ENCODE assay signal across 23 cellular contexts in genomic region chr5:1784197-1785050, GRCh38. TPM values are rescaled to one million over a fixed set of nuclear protein-coding genes. Genes with fewer than 3 reads are reported as not detected.
DNase-seq lines count a peak whose midpoint lies in the region; TF ChIP-seq lines count a peak whose summit lies in the region.
"Had no signal": no experiment of that assay in that cellular context is flagged by ENCODE, and none has a peak within 500 bp of the region (broad histone marks: within the 10 kb centered on the region; RNA-seq: fewer than 3 reads in every experiment).

No MANE protein-coding gene starts in this region.

- H3K9me3 ChIP-seq in DOHH2 (ENCODE audit: control insufficient read depth, insufficient read depth, low read length) (no peaks in the 10 kb centered on the region), Karpas-422 (ENCODE audit: low read length) (no peaks in the 10 kb centered on the region), testis (no peaks in the 10 kb centered on the region)
- H3K9me3 ChIP-seq: esophagus squamous epithelium, SK-N-SH had no signal

- no peaks in the 10 kb centered on the region for H3K36me3 Mint-ChIP-seq in chondrocyte (ENCODE audit: low read depth)

- H3K36me3 ChIP-seq in DOHH2 (ENCODE audit: control insufficient read depth, low read length) (no peaks in the 10 kb centered on the region), Karpas-422 (ENCODE audit: insufficient read depth, low read length) (no peaks in the 10 kb centered on the region), testis (ENCODE audit: low read depth, missing control alignments) (no peaks in the 10 kb centered on the region)
- H3K36me3 ChIP-seq: esophagus squamous epithelium had no signal

- peaks cover 12% of the 10 kb centered on the region for H3K27me3 Mint-ChIP-seq in chondrocyte (ENCODE audit: low read depth)

- no peak overlapping the region for H3K27ac Mint-ChIP-seq in chondrocyte (ENCODE audit: unreplicated experiment)
- H3K27ac Mint-ChIP-seq: dendritic cell treated with granulocyte-macrophage colony-stimulating factor and Interleukin-4, amounts not matched to agents 40 ng/mL and 50 ng/mL, for 4 days had no signal

- H3K4me3 ChIP-seq in DOHH2 (ENCODE audit: low read length) (peak overlapping the region; percentile 77), Karpas-422 (ENCODE audit: low read length) (no peak overlapping the region), testis (no peak overlapping the region), coronary artery (no peak overlapping the region)
- H3K4me3 ChIP-seq: esophagus squamous epithelium, smooth muscle cell had no signal

- 88 to 89% methylated on average over 20 of the region's 20 CpGs for WGBS in testis, 2 donors

- H3K27me3 ChIP-seq in DOHH2 (ENCODE audit: control insufficient read depth, low read length) (no peaks in the 10 kb centered on the region), Karpas-422 (ENCODE audit: low read length) (no peaks in the 10 kb centered on the region), testis (no peaks in the 10 kb centered on the region)

- H3K9me3 Mint-ChIP-seq in chondrocyte (ENCODE audit: low read depth): no peaks in the 10 kb centered on the region
- H3K9me3 Mint-ChIP-seq: dendritic cell treated with granulocyte-macrophage colony-stimulating factor and Interleukin-4, amounts not matched to agents 40 ng/mL and 50 ng/mL, for 4 days had no signal

- H3K27ac ChIP-seq in DOHH2 (ENCODE audit: low read depth, low read length) (peak overlapping the region; percentile 86), Karpas-422 (ENCODE audit: low read length) (no peak overlapping the region), testis (no peak overlapping the region), coronary artery (no peak overlapping the region)
- H3K27ac ChIP-seq: C4-2B, esophagus squamous epithelium had no signal

- TF ChIP-seq POLR2A in testis (IDR thresholded peaks at IDR 0.05): no peak

- DNase-seq in Karpas-422 (no peak), chondrocyte (ENCODE audit: low spot score) (peak; percentile 73), posterior vena cava (ENCODE audit: low spot score) (peak; percentile 62), testis (no peak), GM13976 (ENCODE audit: low spot score) (no peak), coronary artery (ENCODE audit: low spot score) (no peak)
- DNase-seq: activated T-cell treated with anti-CD3 and anti-CD28 coated beads, Interleukin-2, amount 50 U/mL, for 1 hour; esophagus squamous epithelium; foreskin melanocyte; left cardiac atrium; mesenchymal stem cell; NCI-H1048; NCI-H1694; NCI-H510A; nucleus accumbens; SK-N-SH; stimulated activated CD4-positive, alpha-beta T cell treated with anti-CD3 and anti-CD28 coated beads, Interleukin-2, amount 100 ng/mL, for 24 hours; substantia nigra; T-helper 2 cell had no signal

- TF ChIP-seq CTCF in DOHH2 (IDR thresholded peaks at IDR 0.05; ENCODE audit: low read depth, low read length, poor library complexity, severe bottlenecking): no peak
- no peak for TF ChIP-seq CTCF in chondrocyte (IDR thresholded peaks at IDR 0.05)
- TF ChIP-seq CTCF in testis (IDR thresholded peaks at IDR 0.05): no peak
- TF ChIP-seq CTCF in GM13976 (IDR thresholded peaks at IDR 0.05; ENCODE audit: borderline replicate concordance, control extremely low read depth, extremely low read depth, insufficient read depth, missing control alignments): no peak
- TF ChIP-seq CTCF in coronary artery (IDR thresholded peaks at IDR 0.05): no peak

- no peaks in the 10 kb centered on the region for H4K20me1 ChIP-seq in DOHH2 (ENCODE audit: control insufficient read depth, insufficient read depth, low read depth, low read length)
- no peaks in the 10 kb centered on the region for H4K20me1 ChIP-seq in Karpas-422 (ENCODE audit: insufficient read depth, low read depth, low read length)

- no peak overlapping the region for H3K9ac ChIP-seq in Karpas-422 (ENCODE audit: low read length)
- H3K9ac ChIP-seq: SK-N-SH had no signal

- no peak overlapping the region for H3K4me3 Mint-ChIP-seq in chondrocyte (ENCODE audit: unreplicated experiment)
- H3K4me3 Mint-ChIP-seq: dendritic cell treated with granulocyte-macrophage colony-stimulating factor and Interleukin-4, amounts not matched to agents 40 ng/mL and 50 ng/mL, for 4 days had no signal

- H3K4me2 ChIP-seq in DOHH2 (ENCODE audit: low read length): peak overlapping the region; percentile 75
- H3K4me2 ChIP-seq in Karpas-422 (ENCODE audit: low read depth, low read length, poor library complexity, severe bottlenecking): peak overlapping the region; percentile 68
- H3K4me2 ChIP-seq: SK-N-SH, smooth muscle cell had no signal

- H3K4me1 Mint-ChIP-seq in chondrocyte (ENCODE audit: low read depth): no peaks in the 10 kb centered on the region

- no peaks in the 10 kb centered on the region for H3K79me2 ChIP-seq in DOHH2 (ENCODE audit: control insufficient read depth, low read length)
- no peaks in the 10 kb centered on the region for H3K79me2 ChIP-seq in Karpas-422 (ENCODE audit: low read length)

- in situ Hi-C loops in GM13976 (cut with MboI; ENCODE audit: low sequenced_read_pairs, unreplicated experiment): no loop called here

- peaks cover 57% of the 10 kb centered on the region for H3K4me1 ChIP-seq in DOHH2 (ENCODE audit: control insufficient read depth, low read length)
- peaks cover 41% of the 10 kb centered on the region for H3K4me1 ChIP-seq in Karpas-422 (ENCODE audit: low read length)
- no peaks in the 10 kb centered on the region for H3K4me1 ChIP-seq in testis

- intact Hi-C loops in posterior vena cava (cut with DNase I): no loop called here
- intact Hi-C loops in testis (cut with DNase I; ENCODE audit: low total_unique reads): no loop called here

- no peak overlapping the region for H2AFZ ChIP-seq in Karpas-422 (ENCODE audit: low read length)

- H3K9me2 ChIP-seq in DOHH2 (replicated peaks; ENCODE audit: control insufficient read depth, low read length) (no peaks in the 10 kb centered on the region), Karpas-422 (replicated peaks; ENCODE audit: insufficient read depth, low read length) (no peaks in the 10 kb centered on the region)
- H3K9me2 ChIP-seq: SK-N-SH had no signal

- peaks cover 11% of the 10 kb centered on the region for H3F3A ChIP-seq in DOHH2 (ENCODE audit: control insufficient read depth, insufficient read depth)

RNA-seq across cellular contexts. Expression of gene MRPL36, which starts 15.2 kb away (rescaled TPM):
- total RNA-seq in Karpas-422 (2014; rRNA removed; shearing (Covaris generic); ENCODE audit: low replicate concordance): 63.7 and 67.1 TPM in 2 replicates
- total RNA-seq in chondrocyte (37.4 to 50.8 TPM (median 48.3 TPM) in 3 replicates), posterior vena cava (10 to 100 TPM; 29.4 to 32.4 TPM), testis (100 to 1,000 TPM in 1 of 2 donors, 10 to 100 TPM in 1; 60.8 to 101 TPM)
- 164 TPM for polyA plus RNA-seq in testis (ENCODE audit: insufficient read depth, low read depth, low replicate concordance)

RNA-seq across cellular contexts. Expression of gene NDUFS6, which starts 16.8 kb away (rescaled TPM):
- total RNA-seq in Karpas-422 (2014; rRNA removed; shearing (Covaris generic); ENCODE audit: low replicate concordance): 41.4 and 76.8 TPM in 2 replicates
- total RNA-seq in chondrocyte: 23.7 to 31.3 TPM (median 25.7 TPM) in 3 replicates
- total RNA-seq in posterior vena cava: 10 to 100 TPM; 25.4 to 25.8 TPM
- 10 to 100 TPM; 54.9 to 58.7 TPM for total RNA-seq in testis
- 59.3 TPM for polyA plus RNA-seq in testis (ENCODE audit: insufficient read depth, low read depth, low replicate concordance)

Comparison
In these comparisons a context has a peak if more than half of its experiments do, and no peak if none do; other contexts are left out.
1. DNase-seq: peak in chondrocyte (single experiment) and posterior vena cava (single experiment); none in Karpas-422 (single experiment), testis (single experiment), GM13976 (single experiment) and coronary artery (single experiment).